Comparison of ENCODE assay signal across 28 cellular contexts in the genomic region with DNA sequence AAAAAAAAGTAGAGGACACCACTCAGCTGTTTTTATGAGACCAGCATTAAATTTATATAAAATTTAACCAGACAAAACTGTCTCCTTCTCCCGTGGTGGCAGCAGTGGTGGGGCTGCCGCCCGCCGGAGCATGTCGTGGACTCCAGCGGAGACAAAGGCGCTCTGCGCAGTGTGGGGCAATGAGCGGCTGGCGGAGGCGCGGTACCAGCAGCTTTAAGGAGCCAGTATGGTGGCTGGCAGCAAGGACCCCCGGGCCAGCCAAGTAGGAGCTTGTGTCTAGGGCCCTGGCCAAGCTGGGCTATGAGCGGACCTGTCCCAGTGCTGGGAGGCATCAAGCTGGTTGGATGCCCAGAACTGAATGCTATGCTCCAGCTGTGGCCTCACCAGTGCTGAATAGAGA.
"Had no signal": no experiment of that assay in that cellular context is flagged by ENCODE, and none has a peak within 500 bp of the region (broad histone marks: within the 10 kb centered on the region; RNA-seq: fewer than 3 reads in every experiment).

No MANE protein-coding gene starts in this region.

- H3K36me3 ChIP-seq: left ventricle myocardium inferior, neural progenitor cell, neutrophil, right atrium auricular region, right lobe of liver, suprapubic skin, thoracic aorta, tibial artery, uterus had no signal

- H3K27me3 ChIP-seq: neural progenitor cell, neutrophil, right atrium auricular region, right lobe of liver, suprapubic skin, tibial artery, uterus had no signal

- H3K9me3 ChIP-seq: neutrophil, right atrium auricular region, right lobe of liver, suprapubic skin, thoracic aorta, tibial artery, uterus had no signal

- ATAC-seq: natural killer cell, right lobe of liver had no signal

- H3K36me3 Mint-ChIP-seq: mesothelial cell of epicardium, naive B cell, neural progenitor cell had no signal

- H3K4me1 ChIP-seq: left ventricle myocardium inferior, neural progenitor cell, parathyroid adenoma, right atrium auricular region, right lobe of liver, suprapubic skin, tibial artery, uterus had no signal

- H3K27ac ChIP-seq: left ventricle myocardium inferior, neural progenitor cell, neutrophil, parathyroid adenoma, right atrium auricular region, right lobe of liver, suprapubic skin, thoracic aorta, tibial artery, uterus had no signal

- H3K4me3 Mint-ChIP-seq: immature natural killer cell; mesothelial cell of epicardium; naive B cell; natural killer cell; nephron progenitor cell; neural progenitor cell; stimulated activated naive CD8-positive, alpha-beta T cell treated with anti-CD3 and anti-CD28 coated beads, Interleukin-15, Interleukin-2, amounts not matched to agents 100 ng/mL and 50 ng/mL, for 24 hours had no signal

- H3K4me3 ChIP-seq: left ventricle myocardium inferior, lung, neural progenitor cell, right atrium auricular region, right lobe of liver, smooth muscle cell, suprapubic skin, thoracic aorta, tibial artery, uterus had no signal

- DNase-seq: hippocampal formation; immature natural killer cell; left ventricle myocardium inferior; mesendoderm; naive B cell; natural killer cell; nephron progenitor cell; occipital lobe; right lobe of liver; stimulated activated CD4-positive, alpha-beta T cell treated with anti-CD3 and anti-CD28 coated beads, Interleukin-1b, Interleukin-23, amount 100 ng/mL, for 48 hours; stimulated activated CD4-positive, alpha-beta T cell treated with anti-CD3 and anti-CD28 coated beads, Interleukin-2, amount 100 ng/mL, for 48 hours; stimulated activated CD4-positive, alpha-beta T cell treated with anti-CD3 and anti-CD28 coated beads, Interleukin-4, amount 100 ng/mL, for 4 hours; stimulated activated CD8-positive, alpha-beta memory T cell treated with anti-CD3 and anti-CD28 coated beads, Interleukin-4, amount 100 ng/mL, for 48 hours; stimulated activated naive CD4-positive, alpha-beta T cell; tibial artery; trophoblast cell; uterus had no signal

- H3K9me3 Mint-ChIP-seq: naive B cell; neural progenitor cell; stimulated activated naive CD8-positive, alpha-beta T cell treated with anti-CD3 and anti-CD28 coated beads, Interleukin-15, Interleukin-2, amounts not matched to agents 100 ng/mL and 50 ng/mL, for 24 hours had no signal

- H3K4me1 Mint-ChIP-seq: immature natural killer cell, mesothelial cell of epicardium, naive B cell, natural killer cell, nephron progenitor cell, neural progenitor cell had no signal

- H3K27me3 Mint-ChIP-seq: naive B cell; progenitor cell of endocrine pancreas; stimulated activated naive CD8-positive, alpha-beta T cell treated with anti-CD3 and anti-CD28 coated beads, Interleukin-15, Interleukin-2, amounts not matched to agents 100 ng/mL and 50 ng/mL, for 24 hours had no signal

- H3K27ac Mint-ChIP-seq: immature natural killer cell; mesothelial cell of epicardium; naive B cell; natural killer cell; nephron progenitor cell; neural progenitor cell; progenitor cell of endocrine pancreas; stimulated activated naive CD8-positive, alpha-beta T cell treated with anti-CD3 and anti-CD28 coated beads, Interleukin-15, Interleukin-2, amounts not matched to agents 100 ng/mL and 50 ng/mL, for 24 hours had no signal
